In genomic region chr5:87231037-87231808, GRCh38 we compare ENCODE assay signal across 10 cellular contexts. TPM values are rescaled to one million over a fixed set of nuclear protein-coding genes. Genes with fewer than 3 reads are reported as not detected.
A peak's percentile ranks its signal among the peaks of the same experiment; 100 is the strongest.
DNase-seq lines count a peak whose midpoint lies in the region; ATAC-seq lines count a peak whose summit lies in the region.
"Had no signal": no experiment of that assay in that cellular context is flagged by ENCODE, and none has a peak within 500 bp of the region (broad histone marks: within the 10 kb centered on the region; RNA-seq: fewer than 3 reads in every experiment).

No MANE protein-coding gene starts in this region.

- no peak overlapping the region for H3K18ac ChIP-seq in mesenchymal stem cell (ENCODE audit: low read depth in 1 of 2, low read length in 2 of 2)

- DNase-seq in epithelial cell of prostate (ENCODE audit: low read depth, low spot score), result no peak
- no peak for DNase-seq in DMS79 (lab: John Stamatoyannopoulos, UW)
- DNase-seq in mesenchymal stem cell, result no peak
- DNase-seq in Right ventricle myocardium inferior (ENCODE audit: missing footprints), result no peak
- DNase-seq in substantia nigra (lab: John Stamatoyannopoulos, UW), result no peak
- DNase-seq: NCI-H524 treated with DMSO at 0.1 percent for 48 hours, psoas muscle had no signal

- intact Hi-C loops in Right ventricle myocardium inferior (cut with DNase I), result no loop called here

- H4K8ac ChIP-seq in mesenchymal stem cell (ENCODE audit: low read length), result no peak overlapping the region

- no peaks in the 10 kb centered on the region for H3K36me3 ChIP-seq in mesenchymal stem cell (ENCODE audit: control insufficient read depth in 1 of 2, insufficient read depth in 2 of 2, low read depth in 1 of 2, low read length in 2 of 2)

- H3K4me1 ChIP-seq in mesenchymal stem cell (ENCODE audit: control insufficient read depth, insufficient read depth, low read depth, low read length), result no peaks in the 10 kb centered on the region
- H3K4me1 ChIP-seq: psoas muscle had no signal

- no peak overlapping the region for H4K91ac ChIP-seq in mesenchymal stem cell (ENCODE audit: low read length)

- no peak overlapping the region for H2AK5ac ChIP-seq in mesenchymal stem cell (ENCODE audit: low read length, severe bottlenecking)

- no peak overlapping the region for H3K23ac ChIP-seq in mesenchymal stem cell (ENCODE audit: low read length in 2 of 2)

- 80% methylated on average over 3 of the region's 5 CpGs for WGBS in mesenchymal stem cell

- H2BK15ac ChIP-seq in mesenchymal stem cell (ENCODE audit: low read depth, poor library complexity, severe bottlenecking), result no peak overlapping the region

- H3K79me1 ChIP-seq in mesenchymal stem cell (replicated peaks; ENCODE audit: low read length, poor library complexity, severe bottlenecking), result no peaks in the 10 kb centered on the region

- H3K9ac ChIP-seq in mesenchymal stem cell (ENCODE audit: low read length), result no peak overlapping the region

- H2AFZ ChIP-seq in mesenchymal stem cell (ENCODE audit: low read depth, low read length), result no peak overlapping the region

- ATAC-seq in GM18861 (IDR thresholded peaks at IDR 0.05; ENCODE audit: unreplicated experiment), result peak; percentile 90
- peak; percentile 94 for ATAC-seq in GM21526 (IDR thresholded peaks at IDR 0.05; ENCODE audit: low FRiP score, unreplicated experiment)
- ATAC-seq in HG03175 (IDR thresholded peaks at IDR 0.05; ENCODE audit: unreplicated experiment), result peak; percentile 94
- no peak for ATAC-seq in Right ventricle myocardium inferior
- ATAC-seq: psoas muscle had no signal

- H3K4me2 ChIP-seq in mesenchymal stem cell (ENCODE audit: low read length, poor library complexity, severe bottlenecking), result no peak overlapping the region

- no peak overlapping the region for H2BK120ac ChIP-seq in mesenchymal stem cell (ENCODE audit: low read depth, low read length)

- H2BK12ac ChIP-seq in mesenchymal stem cell (ENCODE audit: low read length in 2 of 2), result no peak overlapping the region

- H2BK5ac ChIP-seq in mesenchymal stem cell (ENCODE audit: low read depth, low read length, poor library complexity, severe bottlenecking), result no peak overlapping the region

- H3K27me3 ChIP-seq in mesenchymal stem cell (ENCODE audit: control insufficient read depth in 1 of 2, insufficient read depth in 1 of 2, low read length in 2 of 2), result no peaks in the 10 kb centered on the region

- H3K27ac ChIP-seq in epithelial cell of prostate (peak overlapping the region; percentile 1), mesenchymal stem cell (ENCODE audit: low read length, poor library complexity, severe bottlenecking) (no peak overlapping the region), substantia nigra (ENCODE audit: low read depth, low read length, poor library complexity, severe bottlenecking) (no peak overlapping the region)
- H3K27ac ChIP-seq: psoas muscle had no signal

- no peak overlapping the region for H3K14ac ChIP-seq in mesenchymal stem cell (ENCODE audit: low read length in 2 of 2)

- no peak overlapping the region for H3K4ac ChIP-seq in mesenchymal stem cell (ENCODE audit: low read depth in 1 of 2, low read length in 2 of 2)

- no peak overlapping the region for H3K4me3 ChIP-seq in mesenchymal stem cell (ENCODE audit: insufficient read depth in 1 of 2, low read depth in 1 of 2, low read length in 2 of 2)
- H3K4me3 ChIP-seq: psoas muscle had no signal

- no peaks in the 10 kb centered on the region for H3K9me3 ChIP-seq in mesenchymal stem cell (ENCODE audit: control insufficient read depth, low read length)
- H3K9me3 ChIP-seq: psoas muscle had no signal

RNA-seq across cellular contexts. Expression of gene RASA1, which starts 36.5 kb away (rescaled TPM):
- 28.5 TPM for polyA plus RNA-seq in mesenchymal stem cell (2013, experiment 1 of 2)
- 30.0 TPM for polyA plus RNA-seq in mesenchymal stem cell (2013, experiment 2 of 2)
- total RNA-seq in Right ventricle myocardium inferior, result 19.8 TPM
